ENCODE assay signal across 12 cellular contexts in genomic region chr3:99909714-99910508, GRCh38.
DNase-seq lines count a peak whose midpoint lies in the region; ATAC-seq, FAIRE-seq and TF ChIP-seq lines count a peak whose summit lies in the region.
"Had no signal": no experiment of that assay in that cellular context is flagged by ENCODE, and none has a peak within 500 bp of the region (broad histone marks: within the 10 kb centered on the region; RNA-seq: fewer than 3 reads in every experiment).

No MANE protein-coding gene starts in this region.

- no peaks in the 10 kb centered on the region for H3K9me3 ChIP-seq in body of pancreas

- no peaks in the 10 kb centered on the region for H3K36me3 Mint-ChIP-seq in Calu3 (ENCODE audit: insufficient read depth, unreplicated experiment)

- no peak for TF ChIP-seq POLR2A in body of pancreas (IDR thresholded peaks at IDR 0.05)

- H3K4me3 Mint-ChIP-seq in Calu3 (ENCODE audit: low read depth, unreplicated experiment): no peak overlapping the region

- no peak for FAIRE-seq in D721Med (lab: Jason Lieb, UNC)
- FAIRE-seq: kidney had no signal

- TF ChIP-seq CTCF in body of pancreas (IDR thresholded peaks at IDR 0.05) (no peak), kidney epithelial cell (IDR thresholded peaks at IDR 0.05; ENCODE audit: insufficient read depth, low read length, poor library complexity, severe bottlenecking) (no peak), Calu3 (IDR thresholded peaks at IDR 0.05; ENCODE audit: unreplicated experiment) (no peak), D721Med (IDR thresholded peaks at IDR 0.05; ENCODE audit: insufficient read depth, missing control alignments) (no peak)

- DNase-seq in AG08395 (ENCODE audit: low spot score): peak; percentile 51
- DNase-seq in M059J (ENCODE audit: low read depth): peak; percentile 77
- DNase-seq in body of pancreas: peak in 1 of 4 donors; percentile 31
- DNase-seq in kidney epithelial cell (ENCODE audit: low read depth): peak; percentile 81
- DNase-seq in NOMO-1 (lab: John Stamatoyannopoulos, UW; ENCODE audit: unreplicated experiment in 2 of 2): no peak
- no peak for DNase-seq in Calu3
- DNase-seq in D721Med (ENCODE audit: insufficient read length, low spot score): no peak
- DNase-seq: kidney; NCI-H345; occipital lobe; stimulated activated CD4-positive, alpha-beta T cell treated with anti-CD3 and anti-CD28 coated beads, Interleukin-2, amount 100 ng/mL, for 24 hours had no signal

- ATAC-seq in body of pancreas (peak; percentile 70), GM21576 (IDR thresholded peaks at IDR 0.05; ENCODE audit: unreplicated experiment) (no peak)

- peaks cover 6% of the 10 kb centered on the region for H3K4me1 Mint-ChIP-seq in Calu3 (ENCODE audit: low read depth, unreplicated experiment)

- no peak overlapping the region for H3K27ac Mint-ChIP-seq in Calu3 (ENCODE audit: unreplicated experiment)

- H3K4me3 ChIP-seq in body of pancreas (no peak overlapping the region), kidney epithelial cell (ENCODE audit: low read depth, low read length) (no peak overlapping the region)

- peaks cover 22% of the 10 kb centered on the region for H3K4me1 ChIP-seq in body of pancreas

- WGBS in body of pancreas, 2 donors: 59 to 71% methylated on average over 3 of the region's 3 CpGs

- H3K36me3 ChIP-seq in body of pancreas (replicated peaks in 1 of 2; ENCODE audit: insufficient read depth in 1 of 2, low read depth in 2 of 2) (no peaks in the 10 kb centered on the region), kidney epithelial cell (ENCODE audit: control insufficient read depth, insufficient read depth, low read length) (no peaks in the 10 kb centered on the region)

- BruUV-seq in Calu3 (replicated peaks; lab: Mats Ljungman, UMichigan): no TSS peak

- no peaks in the 10 kb centered on the region for H3K9me3 Mint-ChIP-seq in Calu3 (ENCODE audit: low read depth, unreplicated experiment)

- intact Hi-C loops in body of pancreas (cut with DNase I): no loop called here
- intact Hi-C loops in Calu3 (cut with micrococcal nuclease; ENCODE audit: unreplicated experiment): no loop called here

- CTCF ChIA-PET in Calu3 (lab: Charles Lee): interaction anchor here (0.7 kb wide), 1 partner anchor 97 kb away, joined by 3 read pairs; no protein-coding TSS in a partner anchor

- H3K27me3 ChIP-seq in body of pancreas (no peaks in the 10 kb centered on the region), kidney epithelial cell (ENCODE audit: control insufficient read depth, insufficient read depth, low read length) (no peaks in the 10 kb centered on the region)

- H3K27ac ChIP-seq in body of pancreas: peak overlapping the region in 3 of 4 donors; percentile 0 to 63 (median 37)

- H3K27me3 Mint-ChIP-seq in Calu3 (ENCODE audit: unreplicated experiment): no peaks in the 10 kb centered on the region

Comparison
In these comparisons a context has a peak if more than half of its experiments do, and no peak if none do; other contexts are left out.
1. DNase-seq: peak in AG08395 (single experiment), M059J (single experiment) and kidney epithelial cell (single experiment); none in NOMO-1 (0 of 2), Calu3 (single experiment) and D721Med (single experiment).